In genomic region chr2:16620590-16620989, GRCh38 we compare ENCODE assay signal across 13 cellular contexts.
"Had no signal": no experiment of that assay in that cellular context is flagged by ENCODE, and none has a peak within 500 bp of the region (broad histone marks: within the 10 kb centered on the region; RNA-seq: fewer than 3 reads in every experiment).

No MANE protein-coding gene starts in this region.

- H3K79me2 ChIP-seq: parathyroid adenoma had no signal

- DNase-seq: activated CD4-positive, alpha-beta T cell treated with anti-CD3 and anti-CD28 coated beads, Interleukin-2, amount 10 ng/mL, durations not matched to agents 24 days and 14 days; activated naive CD4-positive, alpha-beta T cell treated with anti-CD3 and anti-CD28 coated beads, Interleukin-2, amount 10 ng/mL, durations not matched to agents 7 days and 5 days; glutamatergic neuron; left colon; retina; stimulated activated CD4-positive, alpha-beta T cell treated with anti-CD3 and anti-CD28 coated beads, Interleukin-15, amount 100 ng/mL, for 24 hours; stimulated activated CD4-positive, alpha-beta T cell treated with anti-CD3 and anti-CD28 coated beads, Interleukin-4, amount 100 ng/mL, for 24 hours; stomach had no signal

- H3K9me3 Mint-ChIP-seq: activated CD4-positive, alpha-beta T cell treated with anti-CD3 and anti-CD28 coated beads, Interleukin-2, amount 10 ng/mL, durations not matched to agents 24 days and 14 days; activated naive CD4-positive, alpha-beta T cell treated with anti-CD3 and anti-CD28 coated beads, Interleukin-2, amount 10 ng/mL, durations not matched to agents 7 days and 5 days; activated T-helper 17 cell treated with anti-CD3 and anti-CD28 coated beads, Interleukin-2, amount 50 U/mL, for 72 hours; T-helper 1 cell treated with Interleukin-12 subunit alpha and Interleukin-12 subunit beta and Interleukin-4 antibody, amounts not matched to agents 30 μg/mL and 1 μg/mL, for 36 hours; WTC11 had no signal

- H3K27ac Mint-ChIP-seq: activated CD4-positive, alpha-beta T cell treated with anti-CD3 and anti-CD28 coated beads, Interleukin-2, amount 10 ng/mL, durations not matched to agents 24 days and 14 days; activated naive CD4-positive, alpha-beta T cell treated with anti-CD3 and anti-CD28 coated beads, Interleukin-2, amount 10 ng/mL, durations not matched to agents 7 days and 5 days; activated T-helper 17 cell treated with anti-CD3 and anti-CD28 coated beads, Interleukin-2, amount 50 U/mL, for 72 hours; T-helper 1 cell treated with Interleukin-12 subunit alpha and Interleukin-12 subunit beta and Interleukin-4 antibody, amounts not matched to agents 30 μg/mL and 1 μg/mL, for 36 hours; WTC11 had no signal

- ATAC-seq: activated T-helper 17 cell treated with anti-CD3 and anti-CD28 coated beads, Interleukin-2, amount 50 U/mL, for 72 hours; left colon; SK-N-SH treated with all-trans-retinoic acid at 6 μM for 48 hours; WTC11 had no signal

- H3K9ac ChIP-seq: parathyroid adenoma had no signal

- H3K36me3 Mint-ChIP-seq: activated naive CD4-positive, alpha-beta T cell treated with anti-CD3 and anti-CD28 coated beads, Interleukin-2, amount 10 ng/mL, durations not matched to agents 7 days and 5 days; WTC11 had no signal

- H3K4me3 Mint-ChIP-seq: activated CD4-positive, alpha-beta T cell treated with anti-CD3 and anti-CD28 coated beads, Interleukin-2, amount 10 ng/mL, durations not matched to agents 24 days and 14 days; activated naive CD4-positive, alpha-beta T cell treated with anti-CD3 and anti-CD28 coated beads, Interleukin-2, amount 10 ng/mL, durations not matched to agents 7 days and 5 days; activated T-helper 17 cell treated with anti-CD3 and anti-CD28 coated beads, Interleukin-2, amount 50 U/mL, for 72 hours; T-helper 1 cell treated with Interleukin-12 subunit alpha and Interleukin-12 subunit beta and Interleukin-4 antibody, amounts not matched to agents 30 μg/mL and 1 μg/mL, for 36 hours; WTC11 had no signal

- H3K9me3 ChIP-seq: stomach had no signal

- H3K27ac ChIP-seq: parathyroid adenoma, stomach had no signal

- H3K4me3 ChIP-seq: stomach had no signal

- H3K27me3 ChIP-seq: stomach had no signal

- H3K4me1 ChIP-seq: parathyroid adenoma had no signal
